Comparison of ENCODE assay signal across 1 cellular context in genomic region chr6:75524322-75524972, GRCh38.
TF ChIP-seq lines count a peak whose summit lies in the region.

No MANE protein-coding gene starts in this region.

TF ChIP-seq in HepG2, 621 proteins besides CTCF, POLR2A, EP300 and RAD21 (continued from another document and continues in another):
- no peak for TF ChIP-seq THAP9 (CRISPR knock-in tag; IDR thresholded peaks at IDR 0.05; ENCODE audit: borderline replicate concordance)
- peak; percentile 96 for TF ChIP-seq RXRB (CRISPR knock-in tag; IDR thresholded peaks at IDR 0.05; ENCODE audit: borderline replicate concordance)
- TF ChIP-seq HBP1 (CRISPR knock-in tag; IDR thresholded peaks at IDR 0.05; ENCODE audit: low read depth): no peak
- no peak for TF ChIP-seq ZNF460 (CRISPR knock-in tag; IDR thresholded peaks at IDR 0.05; ENCODE audit: borderline replicate concordance)
- no peak for TF ChIP-seq ZNF710 (CRISPR knock-in tag; IDR thresholded peaks at IDR 0.05; ENCODE audit: borderline replicate concordance)
- peak; percentile 89 for TF ChIP-seq NCOA2 (CRISPR knock-in tag; IDR thresholded peaks at IDR 0.05)
- TF ChIP-seq THRA (CRISPR knock-in tag; IDR thresholded peaks at IDR 0.05; ENCODE audit: borderline replicate concordance): peak; percentile 90; the same call in 1 of the 2 replicates
- TF ChIP-seq ZNF512B (CRISPR knock-in tag; IDR thresholded peaks at IDR 0.05; ENCODE audit: borderline replicate concordance): no peak
- TF ChIP-seq TARDBP (CRISPR knock-in tag; IDR thresholded peaks at IDR 0.05): peak; percentile 60; the same call in 1 of the 2 replicates
- no peak for TF ChIP-seq PHB2 (IDR thresholded peaks at IDR 0.05; ENCODE audit: partially characterized antibody)
- TF ChIP-seq FOXA3 (CRISPR knock-in tag; IDR thresholded peaks at IDR 0.05): peak; percentile 92
- peak; percentile 50; the same call in 1 of the 2 replicates for TF ChIP-seq ATF3 (CRISPR knock-in tag; IDR thresholded peaks at IDR 0.05)
- 0 out of 2 replicates have a peak, but pooled peaks have one; percentile 40 for TF ChIP-seq ZNF414 (CRISPR knock-in tag; IDR thresholded peaks at IDR 0.05)
- TF ChIP-seq ETS1 (CRISPR knock-in tag; IDR thresholded peaks at IDR 0.05): no peak
- peak; percentile 82 for TF ChIP-seq NR2F6 (IDR thresholded peaks at IDR 0.05)
- peak; percentile 88 for TF ChIP-seq NR2F6 (CRISPR knock-in tag; IDR thresholded peaks at IDR 0.05)
- peak; percentile 75 for TF ChIP-seq RARA (CRISPR knock-in tag; IDR thresholded peaks at IDR 0.05)
- peak; percentile 87 for TF ChIP-seq NR2F2 (IDR thresholded peaks at IDR 0.05; ENCODE audit: borderline replicate concordance, low read depth)
- TF ChIP-seq ELF3 (CRISPR knock-in tag; IDR thresholded peaks at IDR 0.05): 0 out of 2 replicates have a peak, but pooled peaks have one; percentile 45
- TF ChIP-seq ZNF652 (CRISPR knock-in tag; IDR thresholded peaks at IDR 0.05; ENCODE audit: borderline replicate concordance, low read depth): 0 out of 2 replicates have a peak, but pooled peaks have one; percentile 15
- TF ChIP-seq YEATS2 (CRISPR knock-in tag; IDR thresholded peaks at IDR 0.05; ENCODE audit: borderline replicate concordance): no peak
- no peak for TF ChIP-seq ZIK1 (CRISPR knock-in tag; IDR thresholded peaks at IDR 0.05; ENCODE audit: borderline replicate concordance, low read depth)
- peak; percentile 71 for TF ChIP-seq TBX3 (IDR thresholded peaks at IDR 0.05; ENCODE audit: borderline replicate concordance)
- TF ChIP-seq XRCC5 (optimal IDR thresholded peaks at IDR 0.05; ENCODE audit: low read length): no peak
- no peak for TF ChIP-seq GZF1 (CRISPR knock-in tag; IDR thresholded peaks at IDR 0.05)
- TF ChIP-seq TRAFD1 (CRISPR knock-in tag; IDR thresholded peaks at IDR 0.05; ENCODE audit: borderline replicate concordance): no peak
- peak; percentile 60; the same call in 1 of the 2 replicates for TF ChIP-seq CREM (IDR thresholded peaks at IDR 0.05)
- no peak for TF ChIP-seq CREM (CRISPR knock-in tag; IDR thresholded peaks at IDR 0.05)
- TF ChIP-seq ZSCAN9 (CRISPR knock-in tag; IDR thresholded peaks at IDR 0.05; ENCODE audit: borderline replicate concordance): 0 out of 2 replicates have a peak, but pooled peaks have one; percentile 60
- TF ChIP-seq ZXDC (CRISPR knock-in tag; IDR thresholded peaks at IDR 0.05): no peak
- TF ChIP-seq DPF2 (CRISPR knock-in tag; IDR thresholded peaks at IDR 0.05; ENCODE audit: borderline replicate concordance, low read depth): 0 out of 2 replicates have a peak, but pooled peaks have one; percentile 54
- TF ChIP-seq GATAD2A (CRISPR knock-in tag; IDR thresholded peaks at IDR 0.05): peak; percentile 91
- no peak for TF ChIP-seq MAFF (IDR thresholded peaks at IDR 0.05; ENCODE audit: low read depth, low read length)
- no peak for TF ChIP-seq ZNF10 (CRISPR knock-in tag; IDR thresholded peaks at IDR 0.05; ENCODE audit: borderline replicate concordance, low read depth)
- no peak for TF ChIP-seq ZNF513 (CRISPR knock-in tag; conservative IDR thresholded peaks at IDR 0.05)
- peak; percentile 79 for TF ChIP-seq FOXP4 (CRISPR knock-in tag; IDR thresholded peaks at IDR 0.05)
